8 cellular contexts compared by ENCODE assay signal in the genomic region with DNA sequence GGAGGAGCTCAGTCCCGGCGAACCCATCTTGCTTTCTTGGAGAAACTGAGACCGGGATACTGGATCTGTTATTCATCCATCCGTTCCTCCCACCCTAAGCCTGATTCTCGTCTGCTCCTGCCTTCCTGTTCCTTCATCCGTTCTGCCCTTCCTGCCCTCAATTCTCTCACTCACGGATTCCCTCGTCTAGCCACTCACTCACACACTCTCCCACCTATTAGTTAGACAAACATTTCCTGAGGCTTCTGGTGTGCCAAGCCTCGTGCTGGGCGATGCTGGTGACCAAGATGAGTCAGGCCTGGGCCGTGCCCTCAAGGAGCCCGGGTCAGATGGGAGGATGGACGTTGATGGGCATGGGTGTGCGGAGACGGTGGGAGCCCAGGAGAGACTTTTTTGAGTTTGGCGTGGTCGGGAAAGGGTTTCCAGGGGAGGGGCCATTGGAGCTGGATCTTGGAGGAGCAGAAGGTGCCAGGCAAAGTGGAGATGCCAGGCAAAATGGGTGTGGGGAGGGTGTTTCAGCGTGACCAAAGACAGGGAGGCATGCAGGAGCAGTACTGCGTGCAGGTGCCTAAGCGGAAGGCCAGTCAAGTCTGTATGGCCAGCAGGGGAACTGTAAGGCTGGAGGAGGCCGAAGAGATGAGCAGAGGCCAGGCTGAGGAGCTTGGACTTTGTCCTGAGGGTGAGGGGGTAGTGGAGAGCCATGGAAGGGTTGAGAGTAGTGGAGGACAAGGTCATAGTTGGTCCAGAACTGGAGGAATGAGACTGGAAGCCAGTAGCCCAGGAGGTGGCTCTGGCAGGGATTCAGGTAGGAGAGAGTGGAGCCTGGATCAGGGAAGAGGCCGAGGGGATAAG. TPM values are rescaled to one million over a fixed set of nuclear protein-coding genes. Genes with fewer than 3 reads are reported as not detected.
A peak's percentile ranks its signal among the peaks of the same experiment; 100 is the strongest.
DNase-seq lines count a peak whose midpoint lies in the region; ATAC-seq, FAIRE-seq and TF ChIP-seq lines count a peak whose summit lies in the region.

No MANE protein-coding gene starts in this region.

- POLR2A ChIA-PET in K562 (lab: Yijun Ruan, JAX), result interaction anchor here (0.6 to 2.6 kb wide), 15 partner anchors 10 to 286 kb away, joined by 3 to 13 read pairs (median 3); a partner anchor contains a TSS

- no peak for TF ChIP-seq EP300 in K562 (IDR thresholded peaks at IDR 0.05; ENCODE audit: low read length)

- DNase-seq in heart right ventricle (no peak), Right ventricle myocardium inferior (ENCODE audit: missing footprints) (no peak), K562 (ENCODE audit: extremely low read depth in 1 of 4, low spot score in 3 of 4) (peak in 2 of 4 experiments; percentile 24 to 25), memory B cell (ENCODE audit: low spot score in 2 of 2) (no peak), iPS-NIHi7 (ENCODE audit: extremely low spot score) (no peak)
- no peak for DNase-seq in activated CD4-positive, alpha-beta T cell treated with anti-CD3 and anti-CD28 coated beads for 4 hours

- TF ChIP-seq CTCF in heart right ventricle (IDR thresholded peaks at IDR 0.05) (no peak), K562 (IDR thresholded peaks at IDR 0.05 in 2 of 3, conservative IDR thresholded peaks at IDR 0.05 in 1 of 3; ENCODE audit: insufficient read depth in 2 of 3, low read depth in 1 of 3, low read length in 3 of 3) (no peak)

- H3K4me3 ChIP-seq in heart right ventricle (peak overlapping the region; percentile 41 to 71 (median 60)), K562 (peak overlapping the region; percentile 49), urinary bladder (ENCODE audit: low read depth, low read length) (peak overlapping the region; percentile 31)

- H3K4me3 Mint-ChIP-seq in memory B cell, result peak overlapping the region; percentile 88

- peak overlapping the region; percentile 91 for H2AFZ ChIP-seq in K562 (ENCODE audit: low read depth, low read length)

- H3K9me3 ChIP-seq in heart right ventricle (no peaks in the 10 kb centered on the region), K562 (replicated peaks; ENCODE audit: control insufficient read depth, insufficient read depth, low read depth, low read length) (no peaks in the 10 kb centered on the region)

- peaks cover 8 to 41% (median 33%) of the 10 kb centered on the region in 9 donors for H3K4me1 ChIP-seq in heart right ventricle
- peaks cover 14 to 27% of the 10 kb centered on the region in 2 experiments for H3K4me1 ChIP-seq in K562 (replicated peaks in 1 of 2; ENCODE audit: control insufficient read depth in 2 of 2, insufficient read depth in 2 of 2, low read length in 2 of 2)
- no peaks in the 10 kb centered on the region for H3K4me1 ChIP-seq in urinary bladder (ENCODE audit: insufficient read depth)

- no peak for FAIRE-seq in K562 (lab: Jason Lieb, UNC)

- H3K27ac Mint-ChIP-seq in memory B cell, result peak overlapping the region; percentile 79

- no peaks in the 10 kb centered on the region for H3K9me3 Mint-ChIP-seq in memory B cell

- H3K9ac ChIP-seq in K562 (ENCODE audit: insufficient read depth in 1 of 2, low read depth in 2 of 2, low read length in 2 of 2), result peak overlapping the region; percentile 79 to 83

- H4K20me1 ChIP-seq in K562 (replicated peaks; ENCODE audit: control insufficient read depth, insufficient read depth, low read length), result peaks cover 3% of the 10 kb centered on the region

- H3K27me3 ChIP-seq in heart right ventricle (no peaks in the 10 kb centered on the region), K562 (ENCODE audit: control insufficient read depth in 2 of 2, insufficient read depth in 2 of 2, low read length in 2 of 2) (peaks cover 0 to 4% of the 10 kb centered on the region in 2 experiments; a peak in 3 of 5 replicates)

- H3K27me3 Mint-ChIP-seq in memory B cell, result no peaks in the 10 kb centered on the region

- peaks cover 6% of the 10 kb centered on the region; the same call in 1 of the 3 replicates for H3K79me2 ChIP-seq in K562 (ENCODE audit: control insufficient read depth, insufficient read depth, low read length)

- no peaks in the 10 kb centered on the region for H3K36me3 ChIP-seq in heart right ventricle
- H3K36me3 ChIP-seq in K562 (ENCODE audit: control insufficient read depth, insufficient read depth, low read length), result no peaks in the 10 kb centered on the region
- no peaks in the 10 kb centered on the region for H3K36me3 ChIP-seq in urinary bladder (ENCODE audit: insufficient read depth)

- H3K9me1 ChIP-seq in K562 (ENCODE audit: control insufficient read depth, insufficient read depth, low read length), result peaks cover 5% of the 10 kb centered on the region

- H3K27ac ChIP-seq in heart right ventricle, result peak overlapping the region in 9 of 10 donors; percentile 56 to 86 (median 80)
- peak overlapping the region; percentile 68 for H3K27ac ChIP-seq in K562 (ENCODE audit: extremely low read depth, low read depth, low read length)
- no peak overlapping the region for H3K27ac ChIP-seq in urinary bladder (ENCODE audit: low read depth)

- in situ Hi-C loops in K562 (cut with MboI), result no loop called here

- WGBS in heart right ventricle, 2 donors, result 27 to 28% methylated on average over 22 of the region's 22 CpGs
- WGBS in K562 (ENCODE audit: insufficient coverage, low coverage, missing lambda C conversion rate), result 24% methylated on average over 19 of the region's 22 CpGs
- WGBS in urinary bladder, result 27% methylated on average over 22 of the region's 22 CpGs

- ATAC-seq in heart right ventricle (peak in 1 of 8 donors; percentile 0), Right ventricle myocardium inferior (no peak), K562 (no peak), memory B cell (ENCODE audit: low read depth) (no peak), HG03439 (IDR thresholded peaks at IDR 0.05; ENCODE audit: unreplicated experiment) (no peak)

- intact Hi-C loops in heart right ventricle (cut with DNase I) (loop anchor here in 3 of 10 donors (1.0 to 5.0 kb wide), 2 partner anchors 40 to 72 kb away; a partner anchor contains a TSS), Right ventricle myocardium inferior (cut with DNase I) (loop anchor here (5.0 to 10.0 kb wide), 2 partner anchors 35 to 153 kb away; a partner anchor contains a TSS), K562 (cut with micrococcal nuclease) (no loop called here)

- CTCF ChIA-PET in K562 (lab: Yijun Ruan, JAX; ENCODE audit: low intra/inter-chr PET ratio), result interaction anchor here (0.9 kb wide), 1 partner anchor 289 kb away, joined by 3 read pairs; no protein-coding TSS in a partner anchor

- H3K36me3 Mint-ChIP-seq in memory B cell, result no peaks in the 10 kb centered on the region

- TF ChIP-seq RAD21 in K562 (CRISPR knock-in tag; conservative IDR thresholded peaks at IDR 0.05 in 1 of 2, IDR thresholded peaks at IDR 0.05 in 1 of 2), result no peak

- H3K4me1 Mint-ChIP-seq in memory B cell, result peaks cover 34% of the 10 kb centered on the region

- peak overlapping the region; percentile 98 for H3K4me2 ChIP-seq in K562 (ENCODE audit: insufficient read depth, low read length)

- TF ChIP-seq POLR2A in K562 (conservative IDR thresholded peaks at IDR 0.05), result no peak

- BruUV-seq in K562 (replicated peaks; lab: Mats Ljungman, UMichigan), result TSS peak; percentile 90

RNA-seq across cellular contexts. Expression of a gene that starts 7.4 kb away (rescaled TPM):
- total RNA-seq in heart right ventricle (1 to 10 TPM in 1 of 10 donors, under 1 TPM in 4, not detected in 5; 0.51 to 1.3 (median 0.81) TPM), Right ventricle myocardium inferior (0.87 TPM), K562 (2014; rRNA removed) (0.94 TPM in 1 of 2 replicates, not detected in the other), K562 (2014; rRNA removed; fragmentation: Illumina TruSeq; extraction: Trizol) (not detected in 2 replicates), K562 (2015; rRNA removed; fragmentation: Illumina TruSeq; extraction: Trizol) (not detected in 2 replicates), K562 (2021) (0.35 TPM in 1 of 2 replicates, not detected in the other), urinary bladder (not detected)
- polyA plus RNA-seq in heart right ventricle (1 to 10 TPM; 1.6 to 7.2 TPM), K562 (2011; rRNA removed) (0.18 TPM in 1 of 2 replicates, not detected in the other), K562 (2014; fragmentation: Illumina TruSeq; extraction: Trizol) (0.47 TPM in 1 of 2 replicates, not detected in the other), K562 (2014; fragmentation: Nextera tagmentation; extraction: Ambion mirVana) (under 1 TPM in 1 of 2 experiments, not detected in 1; 0.18 TPM), K562 (2014; rRNA removed) (0.52 and 1.8 TPM in 2 replicates), urinary bladder (2.4 TPM)
- total RNA-seq in K562 (2011; cell fraction: chromatin; rRNA removed; ENCODE audit: low replicate concordance), result not detected in 2 replicates
- not detected in 2 replicates for total RNA-seq in K562 (2011; cell fraction: nucleolus; rRNA removed)
- total RNA-seq in K562 (2011; cell fraction: nucleoplasm; rRNA removed), result not detected in 2 replicates
- polyA plus RNA-seq in K562 (2011; cell fraction: cytosol; rRNA removed), result 0.22 and 1.2 TPM in 2 replicates
- polyA plus RNA-seq in K562 (2011; cell fraction: nucleus; rRNA removed), result 0.33 TPM in 1 of 2 replicates, not detected in the other
- polyA plus RNA-seq in K562 (2012), result 0.66 and 0.79 TPM in 2 replicates
- polyA minus RNA-seq in K562 (2011; rRNA and poly(A)+ RNA removed), result not detected in 2 replicates
- polyA minus RNA-seq in K562 (2011; cell fraction: cytosol; rRNA and poly(A)+ RNA removed), result not detected in 2 replicates
- not detected in 2 replicates for polyA minus RNA-seq in K562 (2011; cell fraction: nucleus; rRNA and poly(A)+ RNA removed)

RNA-seq across cellular contexts. Expression of a gene that starts 29.6 kb away (rescaled TPM):
- total RNA-seq in heart right ventricle (100 to 1,000 TPM in 1 of 10 donors, 10 to 100 TPM in 9; 39.4 to 109 (median 53.8) TPM), Right ventricle myocardium inferior (67.7 TPM), K562 (2014; rRNA removed) (not detected in 2 replicates), K562 (2014; rRNA removed; fragmentation: Illumina TruSeq; extraction: Trizol) (not detected in 2 replicates), K562 (2015; rRNA removed; fragmentation: Illumina TruSeq; extraction: Trizol) (not detected in 2 replicates), K562 (2021) (0.22 and 0.27 TPM in 2 replicates), urinary bladder (5.7 TPM)
- polyA plus RNA-seq in heart right ventricle (10 to 100 TPM; 60.6 to 80.7 TPM), K562 (2011; rRNA removed) (not detected in 2 replicates), K562 (2014; fragmentation: Illumina TruSeq; extraction: Trizol) (not detected in 2 replicates), K562 (2014; fragmentation: Nextera tagmentation; extraction: Ambion mirVana) (not detected), K562 (2014; rRNA removed) (not detected in 2 replicates), urinary bladder (30.2 TPM)
- total RNA-seq in K562 (2011; cell fraction: chromatin; rRNA removed; ENCODE audit: low replicate concordance), result not detected in 2 replicates
- total RNA-seq in K562 (2011; cell fraction: nucleolus; rRNA removed), result not detected in 2 replicates
- total RNA-seq in K562 (2011; cell fraction: nucleoplasm; rRNA removed), result not detected in 2 replicates
- polyA plus RNA-seq in K562 (2011; cell fraction: cytosol; rRNA removed), result not detected in 2 replicates
- not detected in 2 replicates for polyA plus RNA-seq in K562 (2011; cell fraction: nucleus; rRNA removed)
- polyA plus RNA-seq in K562 (2012), result 0.05 and 0.43 TPM in 2 replicates
- polyA minus RNA-seq in K562 (2011; rRNA and poly(A)+ RNA removed), result not detected in 2 replicates
- polyA minus RNA-seq in K562 (2011; cell fraction: cytosol; rRNA and poly(A)+ RNA removed), result not detected in 2 replicates
- polyA minus RNA-seq in K562 (2011; cell fraction: nucleus; rRNA and poly(A)+ RNA removed), result not detected in 2 replicates

RNA-seq across cellular contexts. Expression of a gene that starts 45.2 kb away (rescaled TPM):
- total RNA-seq in heart right ventricle (not detected), Right ventricle myocardium inferior (not detected), K562 (2014; rRNA removed) (not detected in 2 replicates), K562 (2014; rRNA removed; fragmentation: Illumina TruSeq; extraction: Trizol) (not detected in 2 replicates), K562 (2015; rRNA removed; fragmentation: Illumina TruSeq; extraction: Trizol) (not detected in 2 replicates), K562 (2021) (not detected in 2 replicates), urinary bladder (1.7 TPM)
- polyA plus RNA-seq in heart right ventricle (under 1 TPM in 1 of 2 donors, not detected in 1; 0.03 TPM), K562 (2011; rRNA removed) (not detected in 2 replicates), K562 (2014; fragmentation: Illumina TruSeq; extraction: Trizol) (0.10 TPM in 1 of 2 replicates, not detected in the other), K562 (2014; fragmentation: Nextera tagmentation; extraction: Ambion mirVana) (under 1 TPM in 1 of 2 experiments, not detected in 1; 0.15 TPM), K562 (2014; rRNA removed) (not detected in 2 replicates), urinary bladder (10.8 TPM)
- total RNA-seq in K562 (2011; cell fraction: chromatin; rRNA removed; ENCODE audit: low replicate concordance), result not detected in 2 replicates
- total RNA-seq in K562 (2011; cell fraction: nucleolus; rRNA removed), result not detected in 2 replicates
- not detected in 2 replicates for total RNA-seq in K562 (2011; cell fraction: nucleoplasm; rRNA removed)
- polyA plus RNA-seq in K562 (2011; cell fraction: cytosol; rRNA removed), result not detected in 2 replicates
- not detected in 2 replicates for polyA plus RNA-seq in K562 (2011; cell fraction: nucleus; rRNA removed)
- polyA plus RNA-seq in K562 (2012), result 0.14 and 0.19 TPM in 2 replicates
- not detected in 2 replicates for polyA minus RNA-seq in K562 (2011; rRNA and poly(A)+ RNA removed)
- not detected in 2 replicates for polyA minus RNA-seq in K562 (2011; cell fraction: cytosol; rRNA and poly(A)+ RNA removed)
- not detected in 2 replicates for polyA minus RNA-seq in K562 (2011; cell fraction: nucleus; rRNA and poly(A)+ RNA removed)
